In the genomic region with DNA sequence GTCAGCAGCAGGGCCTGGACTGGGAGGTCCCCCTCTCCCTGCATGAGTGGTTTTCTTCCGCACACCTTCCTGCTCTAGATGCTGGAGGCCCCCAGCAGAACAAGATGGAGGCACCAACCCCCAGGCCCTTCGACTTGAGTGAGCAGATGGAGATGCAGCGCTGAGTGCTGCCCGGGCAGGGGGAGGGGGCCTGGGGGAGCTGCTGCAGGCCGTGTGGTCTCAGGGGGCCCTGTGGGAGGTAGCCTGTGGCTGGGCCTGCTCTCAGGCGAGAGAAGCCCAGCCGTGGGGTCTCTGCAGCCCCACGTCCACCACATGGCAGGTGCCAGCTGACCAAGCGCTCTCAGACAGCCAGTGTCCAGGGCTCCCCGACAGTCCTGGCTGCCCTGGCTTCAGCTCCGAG, we compare ENCODE assay signal across 1 cellular context.
A peak's percentile ranks its signal among the peaks of the same experiment; 100 is the strongest.
TF ChIP-seq lines count a peak whose summit lies in the region.

No MANE protein-coding gene starts in this region.

TF ChIP-seq in HepG2, 621 proteins besides CTCF, POLR2A, EP300 and RAD21:
- TF ChIP-seq FOSL1 (CRISPR knock-in tag; IDR thresholded peaks at IDR 0.05; ENCODE audit: borderline replicate concordance) (no peak), ZNF333 (CRISPR knock-in tag; IDR thresholded peaks at IDR 0.05; ENCODE audit: borderline replicate concordance) (0 out of 2 replicates have a peak, but pooled peaks have one; percentile 47), ZNF776 (CRISPR knock-in tag; IDR thresholded peaks at IDR 0.05) (0 out of 2 replicates have a peak, but pooled peaks have one; percentile 25)
- TF ChIP-seq, protein P1, sequence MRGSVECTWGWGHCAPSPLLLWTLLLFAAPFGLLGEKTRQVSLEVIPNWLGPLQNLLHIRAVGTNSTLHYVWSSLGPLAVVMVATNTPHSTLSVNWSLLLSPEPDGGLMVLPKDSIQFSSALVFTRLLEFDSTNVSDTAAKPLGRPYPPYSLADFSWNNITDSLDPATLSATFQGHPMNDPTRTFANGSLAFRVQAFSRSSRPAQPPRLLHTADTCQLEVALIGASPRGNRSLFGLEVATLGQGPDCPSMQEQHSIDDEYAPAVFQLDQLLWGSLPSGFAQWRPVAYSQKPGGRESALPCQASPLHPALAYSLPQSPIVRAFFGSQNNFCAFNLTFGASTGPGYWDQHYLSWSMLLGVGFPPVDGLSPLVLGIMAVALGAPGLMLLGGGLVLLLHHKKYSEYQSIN (CRISPR knock-in tag; IDR thresholded peaks at IDR 0.05; ENCODE audit: borderline replicate concordance) = no peak
